In the genomic region with DNA sequence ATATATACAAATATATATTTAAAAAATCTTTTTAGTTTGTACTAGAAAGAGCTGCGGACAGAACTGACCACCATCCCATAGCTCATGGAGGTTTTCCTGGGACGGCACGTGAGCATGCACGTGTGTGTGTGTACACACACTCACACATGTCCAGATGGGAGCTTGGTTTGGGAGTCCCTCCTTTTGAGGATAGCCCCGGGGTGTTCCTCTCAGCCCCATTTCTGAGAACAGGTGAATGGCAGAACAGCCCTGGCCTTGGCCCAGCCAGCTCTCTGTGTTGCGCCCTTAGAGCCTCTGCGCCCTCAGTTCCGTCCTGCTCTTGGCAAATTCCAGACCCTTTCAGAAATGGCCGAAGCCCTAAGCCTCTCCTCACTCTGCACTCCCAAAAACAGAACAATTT, we compare ENCODE assay signal across 20 cellular contexts.
DNase-seq lines count a peak whose midpoint lies in the region; ATAC-seq, FAIRE-seq and TF ChIP-seq lines count a peak whose summit lies in the region.
"Had no signal": no experiment of that assay in that cellular context is flagged by ENCODE, and none has a peak within 500 bp of the region (broad histone marks: within the 10 kb centered on the region; RNA-seq: fewer than 3 reads in every experiment).

No MANE protein-coding gene starts in this region.

- DNase-seq in SK-N-SH (peak; percentile 12), BE2C (peak; percentile 6), H1 (ENCODE audit: low read depth in 1 of 2, low spot score in 2 of 2) (no peak), MG63 (no peak)
- no peak for DNase-seq in central memory CD4-positive, alpha-beta T cell
- DNase-seq: activated CD8-positive, alpha-beta T cell treated with anti-CD3 and anti-CD28 coated beads for 36 hours; midbrain; NCI-H2029; nephron progenitor cell; stimulated activated CD8-positive, alpha-beta memory T cell treated with anti-CD3 and anti-CD28 coated beads, Interleukin-4, amount 100 ng/mL, for 48 hours; T-helper 2 cell had no signal

- FAIRE-seq in H1 (lab: Jason Lieb, UNC) = no peak
- FAIRE-seq: frontal cortex, urothelium cell line had no signal

- no peaks in the 10 kb centered on the region for H4K20me1 ChIP-seq in SK-N-SH (ENCODE audit: insufficient read depth)
- H4K20me1 ChIP-seq in H1 (replicated peaks in 1 of 2; ENCODE audit: control insufficient read depth in 1 of 2, insufficient read depth in 2 of 2, low read length in 2 of 2) = peaks cover 0 to 2% of the 10 kb centered on the region in 2 experiments

- no peak overlapping the region for H2AFZ ChIP-seq in SK-N-SH (ENCODE audit: low read depth)
- no peak overlapping the region for H2AFZ ChIP-seq in H1 (ENCODE audit: low read length)
- peak overlapping the region; percentile 95 for H2AFZ ChIP-seq in neuron (ENCODE audit: low read depth, low read length)
- H2AFZ ChIP-seq: PC-9 had no signal

- no peak overlapping the region for H4K91ac ChIP-seq in H1 (replicated peaks; ENCODE audit: insufficient read length, low read length)

- 89% methylated on average over 9 of the region's 9 CpGs for WGBS in SK-N-SH (ENCODE audit: low lambda C conversion rate)
- WGBS in H1 (ENCODE audit: extremely low coverage in 1 of 2, insufficient coverage in 1 of 2, insufficient read length in 1 of 2, insufficient replicate concordance in 2 of 2, low coverage in 1 of 2, low lambda C conversion rate in 2 of 2, missing lambda C conversion rate in 1 of 2), 2 experiments = 93% methylated on average over 9 of the region's 9 CpGs; no CpG with 5 or more reads in 1 of the 2 experiments

- H3K79me1 ChIP-seq in H1 (ENCODE audit: low read depth, low read length) = no peaks in the 10 kb centered on the region; the same call in 1 of the 2 replicates

- no peak for TF ChIP-seq EP300 in SK-N-SH (IDR thresholded peaks at IDR 0.05; ENCODE audit: borderline replicate concordance in 1 of 2, low read depth in 1 of 2, low read length in 1 of 2)
- TF ChIP-seq EP300 in H1 (IDR thresholded peaks at IDR 0.05; ENCODE audit: borderline replicate concordance in 1 of 2, low read depth in 2 of 2, low read length in 2 of 2) = no peak

- no peak overlapping the region for H3K9ac ChIP-seq in SK-N-SH
- no peak overlapping the region for H3K9ac ChIP-seq in H1 (replicated peaks in 1 of 4; ENCODE audit: extremely low read depth in 1 of 4, low read depth in 3 of 4, low read length in 3 of 4)
- H3K9ac ChIP-seq: KMS-11 had no signal

- no peak overlapping the region for H2BK15ac ChIP-seq in H1 (ENCODE audit: low read length)

- H3K4ac ChIP-seq in H1 (replicated peaks; ENCODE audit: insufficient read length, low read depth, low read length) = no peak overlapping the region

- no peak overlapping the region for H3K23ac ChIP-seq in H1 (ENCODE audit: insufficient read length)

- TF ChIP-seq POLR2A in H1 (IDR thresholded peaks at IDR 0.05; ENCODE audit: control extremely low read depth in 1 of 2, low read depth in 2 of 2, low read length in 2 of 2) = no peak

- TF ChIP-seq CTCF in SK-N-SH (IDR thresholded peaks at IDR 0.05) = no peak
- TF ChIP-seq CTCF in BE2C (IDR thresholded peaks at IDR 0.05; ENCODE audit: low read depth, low read length) = no peak
- no peak for TF ChIP-seq CTCF in H1 (IDR thresholded peaks at IDR 0.05; ENCODE audit: control extremely low read depth in 1 of 3, insufficient read depth in 1 of 3, low read depth in 1 of 3, low read length in 3 of 3)

- H4K8ac ChIP-seq in H1 (ENCODE audit: extremely low read depth, insufficient read depth, low read length) = no peak overlapping the region; the same call in 1 of the 2 replicates

- CTCF ChIA-PET in SK-N-SH (lab: Yijun Ruan, JAX) (interaction anchor here (0.7 to 2.7 kb wide), 8 partner anchors 14 to 890 kb away, joined by 3 to 42 read pairs (median 12); no protein-coding TSS in a partner anchor), H1 (lab: Charles Lee; ENCODE audit: partially characterized antibody) (interaction anchor here (1.5 to 3.4 kb wide), 10 partner anchors 10 to 460 kb away, joined by 3 to 16 read pairs (median 9); no protein-coding TSS in a partner anchor)

- no peaks in the 10 kb centered on the region for H3K23me2 ChIP-seq in H1 (ENCODE audit: low read depth, low read length)

- no peaks in the 10 kb centered on the region for H3K27me3 ChIP-seq in SK-N-SH (ENCODE audit: insufficient read depth)
- H3K27me3 ChIP-seq in BE2C = no peaks in the 10 kb centered on the region
- H3K27me3 ChIP-seq in H1 (replicated peaks in 1 of 4; ENCODE audit: control insufficient read depth in 3 of 4, extremely low read depth in 1 of 4, insufficient read depth in 3 of 4, low read length in 3 of 4) = no peaks in the 10 kb centered on the region; a peak in 1 of 7 replicates
- H3K27me3 ChIP-seq in neuron (ENCODE audit: insufficient read depth, low read length) = no peaks in the 10 kb centered on the region
- no peaks in the 10 kb centered on the region for H3K27me3 ChIP-seq in MG63
- H3K27me3 ChIP-seq: SJCRH30 had no signal

- H4K5ac ChIP-seq in H1 (ENCODE audit: insufficient read length, low read depth, low read length) = no peak overlapping the region

- no peak overlapping the region for H3K4me2 ChIP-seq in SK-N-SH
- H3K4me2 ChIP-seq in H1 (ENCODE audit: insufficient read depth in 1 of 2, low read depth in 2 of 2, low read length in 2 of 2) = no peak overlapping the region
- H3K4me2 ChIP-seq: KMS-11 had no signal

- TF ChIP-seq RAD21 in SK-N-SH (IDR thresholded peaks at IDR 0.05; ENCODE audit: low read length) (no peak), H1 (IDR thresholded peaks at IDR 0.05 in 1 of 2, conservative IDR thresholded peaks at IDR 0.05 in 1 of 2; ENCODE audit: low read depth in 2 of 2, low read length in 2 of 2) (no peak)

- H3K4me3 ChIP-seq in SK-N-SH (ENCODE audit: low read depth in 2 of 2, low read length in 1 of 2) = no peak overlapping the region
- H3K4me3 ChIP-seq in BE2C (ENCODE audit: low read depth, low read length) = no peak overlapping the region
- H3K4me3 ChIP-seq in H1 (ENCODE audit: extremely low read depth in 1 of 4, insufficient read depth in 2 of 4, low read depth in 3 of 4, low read length in 4 of 4) = no peak overlapping the region
- no peak overlapping the region for H3K4me3 ChIP-seq in neuron (ENCODE audit: low read length)
- H3K4me3 ChIP-seq in MG63 = no peak overlapping the region
- H3K4me3 ChIP-seq: PC-9 had no signal

- H3K14ac ChIP-seq in H1 (ENCODE audit: insufficient read length) = no peak overlapping the region

- H3K79me2 ChIP-seq in SK-N-SH (ENCODE audit: insufficient read depth) (no peaks in the 10 kb centered on the region), H1 (ENCODE audit: control insufficient read depth in 1 of 2, insufficient read depth in 2 of 2, low read length in 2 of 2) (no peaks in the 10 kb centered on the region)

- no peak overlapping the region for H2AK5ac ChIP-seq in H1 (ENCODE audit: low read depth, low read length)

- H3K27ac ChIP-seq in SK-N-SH (ENCODE audit: low read depth in 2 of 2, low read length in 1 of 2) = no peak overlapping the region
- no peak overlapping the region for H3K27ac ChIP-seq in H1 (ENCODE audit: low read depth, low read length)
- H3K27ac ChIP-seq: 22Rv1, KMS-11, PC-9, SJCRH30 had no signal

- POLR2A ChIA-PET in SK-N-SH (lab: Yijun Ruan, JAX) (no interaction called here), H1 (lab: Charles Lee; ENCODE audit: partially characterized antibody) (no interaction called here)

- H3K4me1 ChIP-seq in SK-N-SH (ENCODE audit: control insufficient read depth in 1 of 2, insufficient read depth in 2 of 2, low read depth in 1 of 2, low read length in 1 of 2) = peaks cover 0 to 8% of the 10 kb centered on the region in 2 experiments; a peak in 2 of 4 replicates
- H3K4me1 ChIP-seq in BE2C = peaks cover 4% of the 10 kb centered on the region; the same call in 1 of the 2 replicates
- H3K4me1 ChIP-seq in H1 (replicated peaks in 1 of 4; ENCODE audit: control insufficient read depth in 3 of 4, insufficient read depth in 4 of 4, low read length in 3 of 4) = peaks cover 0 to 15% (median 11%) of the 10 kb centered on the region in 4 experiments; a peak in 6 of 7 replicates
- peaks cover 16% of the 10 kb centered on the region for H3K4me1 ChIP-seq in neuron (ENCODE audit: insufficient read depth, low read length)

- H3K56ac ChIP-seq in H1 (replicated peaks; ENCODE audit: insufficient read length, low read depth, low read length) = no peak overlapping the region

- H3K18ac ChIP-seq in H1 (ENCODE audit: extremely low read depth, low read length) = no peak overlapping the region

- H3K36me3 ChIP-seq in SK-N-SH (replicated peaks in 1 of 2; ENCODE audit: control insufficient read depth in 1 of 2, insufficient read depth in 2 of 2, low read length in 1 of 2) = no peaks in the 10 kb centered on the region
- peaks cover 15% of the 10 kb centered on the region for H3K36me3 ChIP-seq in BE2C
- H3K36me3 ChIP-seq in H1 (ENCODE audit: control insufficient read depth in 2 of 4, insufficient read depth in 4 of 4, low read length in 3 of 4) = no peaks in the 10 kb centered on the region
- H3K36me3 ChIP-seq in neuron (ENCODE audit: insufficient read depth, low read length) = no peaks in the 10 kb centered on the region
- peaks cover 11% of the 10 kb centered on the region for H3K36me3 ChIP-seq in MG63
- H3K36me3 ChIP-seq: SJCRH30 had no signal

- no peaks in the 10 kb centered on the region for H3F3A ChIP-seq in SK-N-SH (replicated peaks; ENCODE audit: insufficient read depth)

- no peaks in the 10 kb centered on the region for H3K9me2 ChIP-seq in SK-N-SH

- H2BK12ac ChIP-seq in H1 (ENCODE audit: low read depth, low read length) = 0 out of 2 replicates have a peak overlapping the region, but pooled peaks have one; percentile 50

- no peaks in the 10 kb centered on the region for H3K9me3 ChIP-seq in SK-N-SH
- no peaks in the 10 kb centered on the region for H3K9me3 ChIP-seq in BE2C
- H3K9me3 ChIP-seq in H1 (ENCODE audit: insufficient read depth in 2 of 2, low read depth in 1 of 2, low read length in 1 of 2) = no peaks in the 10 kb centered on the region
- H3K9me3 ChIP-seq in neuron (ENCODE audit: low read length) = no peaks in the 10 kb centered on the region
- no peaks in the 10 kb centered on the region for H3K9me3 ChIP-seq in MG63
- H3K9me3 ChIP-seq: SJCRH30 had no signal

- H2BK120ac ChIP-seq in H1 (replicated peaks; ENCODE audit: low read depth, low read length) = no peak overlapping the region

- H2BK5ac ChIP-seq in H1 (ENCODE audit: low read depth, low read length) = no peak overlapping the region

- ATAC-seq in SK-N-SH treated with all-trans-retinoic acid at 6 μM for 48 hours (no peak), HG02840 (IDR thresholded peaks at IDR 0.05; ENCODE audit: low FRiP score, unreplicated experiment) (no peak)
- ATAC-seq: activated CD8-positive, alpha-beta T cell treated with anti-CD3 and anti-CD28 coated beads for 36 hours had no signal

- H2BK20ac ChIP-seq in H1 (ENCODE audit: low read length) = 0 out of 2 replicates have a peak overlapping the region, but pooled peaks have one; percentile 80

TF ChIP-seq in SK-N-SH, 30 proteins besides CTCF, POLR2A, EP300 and RAD21 (continues in another document):
- TF ChIP-seq GABPA (IDR thresholded peaks at IDR 0.05; ENCODE audit: low read depth) (no peak), JUND (IDR thresholded peaks at IDR 0.05) (no peak)

TF ChIP-seq in SK-N-SH treated with all-trans-retinoic acid at 6 μM for 48 hours, 23 proteins besides CTCF, POLR2A, EP300 and RAD21:
- no peak for TF ChIP-seq RARB (CRISPR knock-in tag; IDR thresholded peaks at IDR 0.05)

TF ChIP-seq in H1, 55 proteins besides CTCF, POLR2A, EP300 and RAD21 (continues in another document):
- TF ChIP-seq BCL11A (IDR thresholded peaks at IDR 0.05; ENCODE audit: low read depth in 2 of 2, low read length in 2 of 2) = no peak

Comparison
In these comparisons a context has a peak if more than half of its experiments do, and no peak if none do; other contexts are left out.
1. DNase-seq: peak in SK-N-SH (single experiment) and BE2C (single experiment); none in H1 (0 of 2), MG63 (single experiment) and central memory CD4-positive, alpha-beta T cell (single experiment).